10 cellular contexts compared by ENCODE assay signal in the genomic region with DNA sequence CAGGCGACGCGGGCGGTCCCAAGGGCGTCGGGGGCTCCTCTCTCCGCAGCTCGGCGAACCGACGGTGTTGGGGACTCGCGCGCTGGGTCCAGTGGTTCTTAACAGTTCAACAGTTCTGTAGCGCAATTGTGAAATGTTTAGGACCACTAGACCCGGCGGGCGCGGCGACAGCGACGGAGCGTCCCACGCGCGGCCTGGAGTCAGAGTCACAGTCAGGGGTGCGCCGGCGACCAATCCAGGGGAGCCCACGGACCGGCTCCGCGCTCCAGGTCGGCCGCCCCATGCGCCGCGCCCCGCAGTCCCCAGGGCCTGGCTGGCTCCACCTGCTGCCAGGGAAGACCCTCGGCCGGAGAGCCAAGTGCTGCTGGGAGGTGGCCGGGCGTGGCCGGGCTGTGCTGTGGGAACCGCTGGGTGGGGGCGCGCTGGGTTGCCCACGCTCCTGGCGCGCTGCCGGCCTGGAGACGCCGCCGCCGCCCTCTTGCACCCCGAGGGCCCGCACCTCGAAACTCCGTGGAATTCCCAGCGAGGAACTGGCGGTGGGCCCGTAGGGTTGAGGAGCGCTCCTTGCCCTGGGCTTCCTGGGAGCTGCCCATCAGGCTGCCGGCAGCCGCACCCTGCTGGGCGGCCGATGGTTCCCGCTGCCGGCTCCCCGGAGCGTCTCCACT.
DNase-seq lines count a peak whose midpoint lies in the region; ATAC-seq and TF ChIP-seq lines count a peak whose summit lies in the region.
"Had no signal": no experiment of that assay in that cellular context is flagged by ENCODE, and none has a peak within 500 bp of the region (broad histone marks: within the 10 kb centered on the region; RNA-seq: fewer than 3 reads in every experiment).

No MANE protein-coding gene starts in this region.

- no peak for TF ChIP-seq CTCF in WERI-Rb-1 (IDR thresholded peaks at IDR 0.05; ENCODE audit: low read depth, low read length)

- H3K4me3 ChIP-seq in WERI-Rb-1 (ENCODE audit: low read depth, low read length) (no peak overlapping the region), iPS-11a (ENCODE audit: low read depth, low read length) (peak overlapping the region; percentile 24)

- no peak for ATAC-seq in HG03460 (IDR thresholded peaks at IDR 0.05; ENCODE audit: unreplicated experiment)

- H3K27me3 ChIP-seq in WERI-Rb-1 (ENCODE audit: insufficient read depth, low read depth, severe bottlenecking), result no peaks in the 10 kb centered on the region

- no peaks in the 10 kb centered on the region for H3K9me3 ChIP-seq in WERI-Rb-1 (ENCODE audit: severe bottlenecking)

- DNase-seq in NCI-H345 (lab: John Stamatoyannopoulos, UW) (peak; percentile 21), NCI-H345 treated with DMSO at 0.1 percent for 48 hours (lab: John Stamatoyannopoulos, UW; ENCODE audit: unreplicated experiment) (no peak), WERI-Rb-1 (peak; percentile 5), retina (peak; percentile 56), NCI-H1105 treated with DMSO at 0.1 percent for 48 hours (lab: John Stamatoyannopoulos, UW) (no peak), Kasumi-1 (lab: John Stamatoyannopoulos, UW) (no peak)
- DNase-seq: NCI-H69 had no signal

- H3K36me3 ChIP-seq in WERI-Rb-1, result no peaks in the 10 kb centered on the region

- no peak overlapping the region for H3K27ac ChIP-seq in WERI-Rb-1
- H3K27ac ChIP-seq: KMS-11 had no signal

Comparison
In these comparisons a context has a peak if more than half of its experiments do, and no peak if none do; other contexts are left out.
1. DNase-seq: peak in NCI-H345 (single experiment), WERI-Rb-1 (single experiment) and retina (single experiment); none in NCI-H345 treated with DMSO at 0.1 percent for 48 hours (single experiment), NCI-H1105 treated with DMSO at 0.1 percent for 48 hours (single experiment) and Kasumi-1 (0 of 2).